In genomic region chr22:33521879-33522665, GRCh38 we compare ENCODE assay signal across 26 cellular contexts.
"Had no signal": no experiment of that assay in that cellular context is flagged by ENCODE, and none has a peak within 500 bp of the region (broad histone marks: within the 10 kb centered on the region; RNA-seq: fewer than 3 reads in every experiment).

No MANE protein-coding gene starts in this region.

- H3K36me3 ChIP-seq: colonic mucosa, lower lobe of right lung, tibial artery had no signal

- H3K4me1 ChIP-seq: colonic mucosa, foreskin keratinocyte, lower lobe of right lung, testis had no signal

- H3K36me3 Mint-ChIP-seq: natural killer cell treated with Interleukin-12 subunit alpha and Interleukin-12 subunit beta and Interleukin-15 and Interleukin-18, amount 100 ng/mL, for 72 hours; stimulated activated effector memory CD8-positive, alpha-beta T cell treated with anti-CD3 and anti-CD28 coated beads, Interleukin-12 subunit alpha, Interleukin-12 subunit beta, amount 100 ng/mL, for 72 hours had no signal

- H3K27me3 Mint-ChIP-seq: dendritic cell treated with granulocyte-macrophage colony-stimulating factor and Interleukin-4, amounts not matched to agents 40 ng/mL and 50 ng/mL, for 4 days; natural killer cell treated with Interleukin-12 subunit alpha and Interleukin-12 subunit beta and Interleukin-15 and Interleukin-18, amount 100 ng/mL, for 72 hours; progenitor cell of endocrine pancreas; type B pancreatic cell had no signal

- H3K27ac Mint-ChIP-seq: dendritic cell treated with granulocyte-macrophage colony-stimulating factor and Interleukin-4, amounts not matched to agents 40 ng/mL and 50 ng/mL, for 4 days; endodermal cell; natural killer cell treated with Interleukin-12 subunit alpha and Interleukin-12 subunit beta and Interleukin-15 and Interleukin-18, amount 100 ng/mL, for 72 hours; stimulated activated effector memory CD8-positive, alpha-beta T cell treated with anti-CD3 and anti-CD28 coated beads, Interleukin-12 subunit alpha, Interleukin-12 subunit beta, amount 100 ng/mL, for 72 hours; type B pancreatic cell had no signal

- H3K27ac ChIP-seq: colonic mucosa, esophagus muscularis mucosa, foreskin keratinocyte, gastroesophageal sphincter, heart left ventricle, left ventricle myocardium inferior, lower lobe of right lung, parathyroid adenoma, testis, tibial artery had no signal

- H3K79me2 ChIP-seq: parathyroid adenoma had no signal

- ATAC-seq: foreskin keratinocyte; gastroesophageal sphincter; heart left ventricle; left cardiac atrium; lower lobe of right lung; sciatic nerve; stimulated activated effector memory CD8-positive, alpha-beta T cell treated with anti-CD3 and anti-CD28 coated beads, Interleukin-12 subunit alpha, Interleukin-12 subunit beta, amount 100 ng/mL, for 72 hours; stimulated activated naive CD8-positive, alpha-beta T cell treated with anti-CD3 and anti-CD28 coated beads, Interleukin-15, Interleukin-2, amounts not matched to agents 100 U/mL and 50 U/mL, for 24 hours had no signal

- H3K9me3 ChIP-seq: colonic mucosa, lower lobe of right lung, testis had no signal

- H3K4me1 Mint-ChIP-seq: stimulated activated effector memory CD8-positive, alpha-beta T cell treated with anti-CD3 and anti-CD28 coated beads, Interleukin-12 subunit alpha, Interleukin-12 subunit beta, amount 100 ng/mL, for 72 hours had no signal

- H3K4me3 ChIP-seq: colonic mucosa, esophagus muscularis mucosa, gastroesophageal sphincter, heart left ventricle, left ventricle myocardium inferior, lower lobe of right lung, testis, tibial artery had no signal

- H3K9me3 Mint-ChIP-seq: dendritic cell treated with granulocyte-macrophage colony-stimulating factor and Interleukin-4, amounts not matched to agents 40 ng/mL and 50 ng/mL, for 4 days; natural killer cell treated with Interleukin-12 subunit alpha and Interleukin-12 subunit beta and Interleukin-15 and Interleukin-18, amount 100 ng/mL, for 72 hours; neural crest cell had no signal

- DNase-seq: colonic mucosa; effector CD8-positive, alpha-beta T cell; endodermal cell; foreskin keratinocyte; heart left ventricle; hippocampal formation; left cardiac atrium; left ventricle myocardium inferior; lower lobe of right lung; stimulated activated CD4-positive, alpha-beta T cell treated with anti-CD3 and anti-CD28 coated beads, Interleukin-2, amount 100 ng/mL, for 24 hours; stimulated activated CD4-positive, alpha-beta T cell treated with anti-CD3 and anti-CD28 coated beads, Interleukin-4, amount 100 ng/mL, for 24 hours; stimulated activated naive CD8-positive, alpha-beta T cell treated with anti-CD3 and anti-CD28 coated beads, Interleukin-15, Interleukin-2, amounts not matched to agents 100 U/mL and 50 U/mL, for 24 hours; substantia nigra; testis; tibial artery had no signal

- FAIRE-seq: islet of Langerhans had no signal

- H3K27me3 ChIP-seq: colonic mucosa, esophagus muscularis mucosa, foreskin keratinocyte, gastroesophageal sphincter, heart left ventricle, testis, tibial artery had no signal

- H3K9ac ChIP-seq: parathyroid adenoma had no signal

- H3K4me3 Mint-ChIP-seq: dendritic cell treated with granulocyte-macrophage colony-stimulating factor and Interleukin-4, amounts not matched to agents 40 ng/mL and 50 ng/mL, for 4 days; endodermal cell; natural killer cell treated with Interleukin-12 subunit alpha and Interleukin-12 subunit beta and Interleukin-15 and Interleukin-18, amount 100 ng/mL, for 72 hours; neural crest cell; stimulated activated effector memory CD8-positive, alpha-beta T cell treated with anti-CD3 and anti-CD28 coated beads, Interleukin-12 subunit alpha, Interleukin-12 subunit beta, amount 100 ng/mL, for 72 hours; type B pancreatic cell had no signal

- H2AFZ ChIP-seq: parathyroid adenoma had no signal
